Comparison of ENCODE assay signal across 17 cellular contexts in the genomic region with DNA sequence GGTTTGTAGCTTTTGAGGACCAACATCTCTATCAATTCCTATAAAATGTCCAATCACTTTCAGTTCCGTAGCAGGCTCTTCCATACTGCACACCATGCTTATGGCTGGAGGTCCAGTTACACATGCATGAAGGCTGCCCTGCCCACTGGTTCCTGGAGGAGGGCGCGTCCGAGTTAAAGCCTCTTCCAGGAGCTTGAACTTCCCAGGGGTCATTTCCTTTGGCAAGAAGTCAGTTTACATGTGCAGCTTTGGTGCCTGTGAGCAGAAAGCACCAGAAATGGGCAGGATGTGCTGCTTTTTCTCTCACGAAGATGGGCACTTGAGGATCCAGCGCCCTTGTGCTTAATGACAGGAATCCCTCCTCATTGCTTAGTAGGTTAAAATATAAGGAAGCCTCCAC. TPM values are rescaled to one million over a fixed set of nuclear protein-coding genes. Genes with fewer than 3 reads are reported as not detected.
DNase-seq lines count a peak whose midpoint lies in the region; ATAC-seq, FAIRE-seq and TF ChIP-seq lines count a peak whose summit lies in the region.
"Had no signal": no experiment of that assay in that cellular context is flagged by ENCODE, and none has a peak within 500 bp of the region (broad histone marks: within the 10 kb centered on the region; RNA-seq: fewer than 3 reads in every experiment).

No MANE protein-coding gene starts in this region.

- no peak for FAIRE-seq in HepG2 (lab: Jason Lieb, UNC)

- POLR2A ChIA-PET in HepG2 (lab: Yijun Ruan, JAX) (no interaction called here), SK-N-SH (lab: Yijun Ruan, JAX) (no interaction called here)

- no peaks in the 10 kb centered on the region for H3K9me3 Mint-ChIP-seq in endodermal cell
- H3K9me3 Mint-ChIP-seq in HFFc6: no peaks in the 10 kb centered on the region

- H3K27me3 ChIP-seq in endodermal cell (ENCODE audit: control insufficient read depth, insufficient read depth, low read length, poor library complexity, severe bottlenecking) (no peaks in the 10 kb centered on the region), HepG2 (ENCODE audit: control insufficient read depth in 1 of 2, insufficient read depth in 2 of 2, low read length in 2 of 2) (no peaks in the 10 kb centered on the region; a peak in 1 of 5 replicates), upper lobe of right lung (no peaks in the 10 kb centered on the region), SK-N-SH (ENCODE audit: insufficient read depth) (no peaks in the 10 kb centered on the region)
- H3K27me3 ChIP-seq: BLaER1 treated with 17β-estradiol and CSF1 and Interleukin-3, amounts not matched to agents 10 nM and 100 nM; SJCRH30 had no signal

- no TSS peak for BruUV-seq in HepG2 (replicated peaks; lab: Mats Ljungman, UMichigan)

- no peak overlapping the region for H3K27ac Mint-ChIP-seq in endodermal cell
- H3K27ac Mint-ChIP-seq in HFFc6: no peak overlapping the region

- peak; percentile 62 for DNase-seq in left cardiac atrium
- DNase-seq in Right ventricle myocardium inferior (ENCODE audit: missing footprints): no peak
- DNase-seq in endodermal cell: peak; percentile 67
- no peak for DNase-seq in HepG2 (ENCODE audit: low spot score)
- DNase-seq in upper lobe of right lung: no peak
- no peak for DNase-seq in globus pallidus (ENCODE audit: low spot score)
- DNase-seq in SK-N-SH: no peak
- DNase-seq in HFFc6: no peak
- DNase-seq: DMS 273 treated with DMSO at 0.1 percent for 48 hours, MV-4-11, NCI-H1417, NCI-H187 treated with DMSO at 0.1 percent for 48 hours, NCI-H446 treated with DMSO at 0.1 percent for 48 hours, NCI-H774, RPMI8226, SJCRH30 had no signal

- no peaks in the 10 kb centered on the region for H3K27me3 Mint-ChIP-seq in endodermal cell (ENCODE audit: insufficient read depth)
- H3K27me3 Mint-ChIP-seq in HFFc6 (ENCODE audit: insufficient read depth): no peaks in the 10 kb centered on the region

- no peak for TF ChIP-seq EP300 in HepG2 (IDR thresholded peaks at IDR 0.05; ENCODE audit: low read depth in 2 of 2, low read length in 2 of 2)
- no peak for TF ChIP-seq EP300 in HepG2 (CRISPR knock-in tag; IDR thresholded peaks at IDR 0.05; ENCODE audit: borderline replicate concordance)
- TF ChIP-seq EP300 in SK-N-SH (IDR thresholded peaks at IDR 0.05; ENCODE audit: borderline replicate concordance in 1 of 2, low read depth in 1 of 2, low read length in 1 of 2): no peak

- no peak overlapping the region for H2AFZ ChIP-seq in HepG2 (ENCODE audit: low read length)
- H2AFZ ChIP-seq in SK-N-SH (ENCODE audit: low read depth): no peak overlapping the region

- in situ Hi-C loops in HepG2 (cut with HindIII; ENCODE audit: extremely low pct_ligation_motif_present, low pct_unique_long_range_greater_than_20kb): no loop called here

- no peaks in the 10 kb centered on the region for H3K79me2 ChIP-seq in HepG2 (ENCODE audit: insufficient read depth, low read length)
- no peaks in the 10 kb centered on the region for H3K79me2 ChIP-seq in SK-N-SH (ENCODE audit: insufficient read depth)

- CTCF ChIA-PET in HepG2 (lab: Yijun Ruan, JAX; ENCODE audit: low intra/inter-chr PET ratio, low total read pairs) (no interaction called here), SK-N-SH (lab: Yijun Ruan, JAX) (interaction anchor here (4.0 kb wide), 1 partner anchor 15 kb away, joined by 20 read pairs; no protein-coding TSS in a partner anchor)

- H3K9me3 ChIP-seq in endodermal cell (ENCODE audit: control insufficient read depth, low read length): no peaks in the 10 kb centered on the region
- H3K9me3 ChIP-seq in HepG2 (ENCODE audit: low read length): no peaks in the 10 kb centered on the region
- no peaks in the 10 kb centered on the region for H3K9me3 ChIP-seq in upper lobe of right lung
- H3K9me3 ChIP-seq in SK-N-SH: no peaks in the 10 kb centered on the region
- H3K9me3 ChIP-seq: BLaER1 treated with 17β-estradiol and CSF1 and Interleukin-3, amounts not matched to agents 10 nM and 100 nM; SJCRH30 had no signal

- H3K27ac ChIP-seq in endodermal cell (ENCODE audit: low read depth, low read length) (no peak overlapping the region), HepG2 (ENCODE audit: extremely low read length, insufficient read depth, low read length) (no peak overlapping the region), upper lobe of right lung (no peak overlapping the region), SK-N-SH (ENCODE audit: low read depth in 2 of 2, low read length in 1 of 2) (no peak overlapping the region)
- H3K27ac ChIP-seq: BLaER1 treated with 17β-estradiol and CSF1 and Interleukin-3, amounts not matched to agents 10 nM and 100 nM; SJCRH30 had no signal

- H3K4me1 ChIP-seq in endodermal cell (ENCODE audit: control insufficient read depth, insufficient read depth, low read length): no peaks in the 10 kb centered on the region
- H3K4me1 ChIP-seq in HepG2 (ENCODE audit: insufficient read depth, low read length): no peaks in the 10 kb centered on the region
- H3K4me1 ChIP-seq in upper lobe of right lung: no peaks in the 10 kb centered on the region
- H3K4me1 ChIP-seq in SK-N-SH (ENCODE audit: control insufficient read depth in 1 of 2, insufficient read depth in 2 of 2, low read depth in 1 of 2, low read length in 1 of 2): no peaks in the 10 kb centered on the region
- H3K4me1 ChIP-seq: BLaER1 treated with 17β-estradiol and CSF1 and Interleukin-3, amounts not matched to agents 10 nM and 100 nM; SJCRH30 had no signal

- H3K4me3 ChIP-seq in endodermal cell (ENCODE audit: low read length) (no peak overlapping the region), HepG2 (replicated peaks in 1 of 3; ENCODE audit: insufficient read depth in 1 of 3, low read depth in 2 of 3, low read length in 3 of 3) (no peak overlapping the region), upper lobe of right lung (no peak overlapping the region), SK-N-SH (ENCODE audit: low read depth in 2 of 2, low read length in 1 of 2) (no peak overlapping the region)
- H3K4me3 ChIP-seq: BLaER1 treated with 17β-estradiol and CSF1 and Interleukin-3, amounts not matched to agents 10 nM and 100 nM; SJCRH30 had no signal

- no peak for TF ChIP-seq CTCF in endodermal cell (conservative IDR thresholded peaks at IDR 0.05)
- TF ChIP-seq CTCF in HepG2 (CRISPR knock-in tag; IDR thresholded peaks at IDR 0.05): no peak
- no peak for TF ChIP-seq CTCF in upper lobe of right lung (IDR thresholded peaks at IDR 0.05)
- no peak for TF ChIP-seq CTCF in SK-N-SH (IDR thresholded peaks at IDR 0.05)
- no peak for TF ChIP-seq CTCF in HFFc6 (IDR thresholded peaks at IDR 0.05)

- ATAC-seq in left cardiac atrium (peak in 1 of 2 donors; percentile 50), Right ventricle myocardium inferior (no peak), HepG2 (no peak), upper lobe of right lung (peak; percentile 50)

- H3K4me2 ChIP-seq in HepG2 (ENCODE audit: low read depth, low read length): no peak overlapping the region
- H3K4me2 ChIP-seq in SK-N-SH: no peak overlapping the region
- H3K4me2 ChIP-seq: BLaER1 treated with 17β-estradiol and CSF1 and Interleukin-3, amounts not matched to agents 10 nM and 100 nM had no signal

- H3K4me1 Mint-ChIP-seq in endodermal cell (no peaks in the 10 kb centered on the region), HFFc6 (ENCODE audit: low read depth) (no peaks in the 10 kb centered on the region)

- H3K36me3 ChIP-seq in endodermal cell (ENCODE audit: control insufficient read depth, insufficient read depth, low read length) (peaks cover 35% of the 10 kb centered on the region), HepG2 (replicated peaks in 1 of 2; ENCODE audit: control insufficient read depth in 1 of 2, insufficient read depth in 2 of 2, low read length in 2 of 2) (peaks cover 3 to 16% of the 10 kb centered on the region in 2 experiments; a peak in 4 of 5 replicates), upper lobe of right lung (peaks cover 38% of the 10 kb centered on the region), SK-N-SH (replicated peaks in 1 of 2; ENCODE audit: control insufficient read depth in 1 of 2, insufficient read depth in 2 of 2, low read length in 1 of 2) (peaks cover 11 to 15% of the 10 kb centered on the region in 2 experiments)

- WGBS in endodermal cell (ENCODE audit: insufficient coverage in 1 of 2, insufficient read length in 1 of 2), 2 experiments: 93 to 98% methylated on average over 5 to 6 of the region's 6 CpGs
- 96% methylated on average over 6 of the region's 6 CpGs for WGBS in HepG2 (ENCODE audit: low lambda C conversion rate)
- WGBS in SK-N-SH (ENCODE audit: low lambda C conversion rate): 99% methylated on average over 6 of the region's 6 CpGs

- H3F3A ChIP-seq in SK-N-SH (replicated peaks; ENCODE audit: insufficient read depth): peaks cover 10% of the 10 kb centered on the region

- H3K4me3 Mint-ChIP-seq in endodermal cell (no peak overlapping the region), HFFc6 (no peak overlapping the region)

- H3K9me2 ChIP-seq in SK-N-SH: no peaks in the 10 kb centered on the region

- no peaks in the 10 kb centered on the region for H4K20me1 ChIP-seq in HepG2 (ENCODE audit: insufficient read depth, low read length)
- no peaks in the 10 kb centered on the region for H4K20me1 ChIP-seq in SK-N-SH (ENCODE audit: insufficient read depth)

- H3K36me3 Mint-ChIP-seq in endodermal cell (ENCODE audit: low read depth) (peaks cover 38% of the 10 kb centered on the region), HFFc6 (ENCODE audit: low read depth) (peaks cover 9% of the 10 kb centered on the region; the same call in 1 of the 2 replicates)

- no peak for TF ChIP-seq POLR2A in HepG2 (IDR thresholded peaks at IDR 0.05; ENCODE audit: insufficient read depth in 1 of 2, low read depth in 2 of 2, low read length in 2 of 2)

- intact Hi-C loops in left cardiac atrium (cut with DNase I) (no loop called here), Right ventricle myocardium inferior (cut with DNase I) (no loop called here), HepG2 (cut with micrococcal nuclease; ENCODE audit: unreplicated experiment) (no loop called here), upper lobe of right lung (cut with DNase I) (no loop called here)

- no peak overlapping the region for H3K9ac ChIP-seq in endodermal cell (ENCODE audit: extremely low read depth, low read length, poor library complexity, severe bottlenecking)
- H3K9ac ChIP-seq in HepG2 (ENCODE audit: insufficient read depth, low read depth, low read length): no peak overlapping the region
- no peak overlapping the region for H3K9ac ChIP-seq in SK-N-SH
- H3K9ac ChIP-seq: BLaER1 treated with 17β-estradiol and CSF1 and Interleukin-3, amounts not matched to agents 10 nM and 100 nM had no signal

- TF ChIP-seq RAD21 in HepG2 (CRISPR knock-in tag; IDR thresholded peaks at IDR 0.05) (no peak), SK-N-SH (IDR thresholded peaks at IDR 0.05; ENCODE audit: low read length) (no peak)

RNA-seq across cellular contexts. Expression of a gene that starts 17.6 kb away (rescaled TPM):
- total RNA-seq in left cardiac atrium (10 to 100 TPM; 70.6 to 76.6 TPM), Right ventricle myocardium inferior (177 TPM), endodermal cell (10 to 100 TPM; 17.2 to 37.9 TPM), HepG2 (2016; rRNA removed; fragmentation: Illumina TruSeq; extraction: Trizol) (34.5 and 47.9 TPM in 2 replicates), upper lobe of right lung (29.6 TPM)
- polyA plus RNA-seq in endodermal cell (2013, experiment 1 of 2): 24.3 TPM
- polyA plus RNA-seq in endodermal cell (2013, experiment 2 of 2): 21.1 TPM
- total RNA-seq in HepG2 (2016; cell fraction: cytosol; rRNA removed; fragmentation: Illumina TruSeq; extraction: Trizol; ENCODE audit: low read depth): 17.6 and 21.7 TPM in 2 replicates
- 36.1 and 49.8 TPM in 2 replicates for total RNA-seq in HepG2 (2016; cell fraction: insoluble cytoplasmic fraction; rRNA removed; fragmentation: Illumina TruSeq; extraction: Trizol)
- total RNA-seq in HepG2 (2016; cell fraction: membrane; rRNA removed; fragmentation: Illumina TruSeq; extraction: Trizol): 20.3 and 22.2 TPM in 2 replicates
- total RNA-seq in HepG2 (2016; cell fraction: nucleus; rRNA removed; fragmentation: Illumina TruSeq; extraction: Trizol): 18.4 and 18.8 TPM in 2 replicates
- polyA plus RNA-seq in HepG2 (2011; rRNA removed) (27.2 and 37.4 TPM in 2 replicates), SK-N-SH (2012; rRNA removed) (15.6 and 16.2 TPM in 2 replicates)
- 27.7 and 38.9 TPM in 2 replicates for polyA plus RNA-seq in HepG2 (2011; cell fraction: cytosol; rRNA removed)
- polyA plus RNA-seq in HepG2 (2011; cell fraction: nucleus; rRNA removed): 12.7 and 24.3 TPM in 2 replicates
- 47.7 and 75.4 TPM in 2 replicates for polyA plus RNA-seq in HepG2 (2012)
- 14.6 and 17.7 TPM in 2 replicates for polyA plus RNA-seq in HepG2 (2016; cell fraction: cytosol; fragmentation: Illumina TruSeq; extraction: Trizol; ENCODE audit: low read depth)
- polyA plus RNA-seq in HepG2 (2016; cell fraction: insoluble cytoplasmic fraction; fragmentation: Illumina TruSeq; extraction: Trizol; ENCODE audit: low read depth): 78.2 and 81.4 TPM in 2 replicates
- 22.5 and 25.2 TPM in 2 replicates for polyA plus RNA-seq in HepG2 (2016; cell fraction: membrane; fragmentation: Illumina TruSeq; extraction: Trizol; ENCODE audit: low read depth)
- polyA plus RNA-seq in HepG2 (2016; cell fraction: nucleus; fragmentation: Illumina TruSeq; extraction: Trizol; ENCODE audit: insufficient read depth, low read depth): 38.1 and 38.4 TPM in 2 replicates
- polyA minus RNA-seq in HepG2 (2011; rRNA and poly(A)+ RNA removed; ENCODE audit: low replicate concordance): 7.2 and 13.5 TPM in 2 replicates
- polyA minus RNA-seq in HepG2 (2011; cell fraction: cytosol; rRNA and poly(A)+ RNA removed): 9.4 and 13.2 TPM in 2 replicates
- polyA minus RNA-seq in HepG2 (2011; cell fraction: nucleus; rRNA and poly(A)+ RNA removed): 12.2 and 17.8 TPM in 2 replicates
- 21.5 and 22.0 TPM in 2 replicates for polyA plus RNA-seq in SK-N-SH (2012; cell fraction: cytosol; rRNA removed)
- 14.6 and 28.5 TPM in 2 replicates for polyA plus RNA-seq in SK-N-SH (2012; cell fraction: nucleus; rRNA removed)
- 10 to 100 TPM; 17.2 to 20.3 (median 17.6) TPM for total RNA-seq in HFFc6 (2021; fragmentation: NEBNext Ultra II Directional; extraction: Animal tissue kit (Norgen Biotek cat#: 25700))

RNA-seq across cellular contexts. Expression of a gene that starts 30.6 kb away (rescaled TPM):
- total RNA-seq in left cardiac atrium (10 to 100 TPM; 29.0 to 31.3 TPM), Right ventricle myocardium inferior (30.3 TPM), endodermal cell (100 to 1,000 TPM; 127 to 268 TPM), HepG2 (2016; rRNA removed; fragmentation: Illumina TruSeq; extraction: Trizol) (61.5 and 76.0 TPM in 2 replicates), upper lobe of right lung (38.9 TPM)
- 123 TPM for polyA plus RNA-seq in endodermal cell (2013, experiment 1 of 2)
- 107 TPM for polyA plus RNA-seq in endodermal cell (2013, experiment 2 of 2)
- total RNA-seq in HepG2 (2016; cell fraction: cytosol; rRNA removed; fragmentation: Illumina TruSeq; extraction: Trizol; ENCODE audit: low read depth): 81.7 and 82.0 TPM in 2 replicates
- 64.7 and 68.6 TPM in 2 replicates for total RNA-seq in HepG2 (2016; cell fraction: insoluble cytoplasmic fraction; rRNA removed; fragmentation: Illumina TruSeq; extraction: Trizol)
- 145 and 152 TPM in 2 replicates for total RNA-seq in HepG2 (2016; cell fraction: membrane; rRNA removed; fragmentation: Illumina TruSeq; extraction: Trizol)
- total RNA-seq in HepG2 (2016; cell fraction: nucleus; rRNA removed; fragmentation: Illumina TruSeq; extraction: Trizol): 26.6 and 33.5 TPM in 2 replicates
- polyA plus RNA-seq in HepG2 (2011; rRNA removed) (52.3 and 57.8 TPM in 2 replicates), SK-N-SH (2012; rRNA removed) (64.8 and 79.8 TPM in 2 replicates)
- 37.6 and 45.1 TPM in 2 replicates for polyA plus RNA-seq in HepG2 (2011; cell fraction: cytosol; rRNA removed)
- polyA plus RNA-seq in HepG2 (2011; cell fraction: nucleus; rRNA removed): 19.5 and 19.9 TPM in 2 replicates
- 32.9 and 36.4 TPM in 2 replicates for polyA plus RNA-seq in HepG2 (2012)
- polyA plus RNA-seq in HepG2 (2016; cell fraction: cytosol; fragmentation: Illumina TruSeq; extraction: Trizol; ENCODE audit: low read depth): 167 and 171 TPM in 2 replicates
- polyA plus RNA-seq in HepG2 (2016; cell fraction: insoluble cytoplasmic fraction; fragmentation: Illumina TruSeq; extraction: Trizol; ENCODE audit: low read depth): 95.6 and 112 TPM in 2 replicates
- 189 and 199 TPM in 2 replicates for polyA plus RNA-seq in HepG2 (2016; cell fraction: membrane; fragmentation: Illumina TruSeq; extraction: Trizol; ENCODE audit: low read depth)
- polyA plus RNA-seq in HepG2 (2016; cell fraction: nucleus; fragmentation: Illumina TruSeq; extraction: Trizol; ENCODE audit: insufficient read depth, low read depth): 67.4 and 69.2 TPM in 2 replicates
- polyA minus RNA-seq in HepG2 (2011; rRNA and poly(A)+ RNA removed; ENCODE audit: low replicate concordance): 44.9 and 79.2 TPM in 2 replicates
- 26.9 and 32.6 TPM in 2 replicates for polyA minus RNA-seq in HepG2 (2011; cell fraction: cytosol; rRNA and poly(A)+ RNA removed)
- polyA minus RNA-seq in HepG2 (2011; cell fraction: nucleus; rRNA and poly(A)+ RNA removed): 18.8 and 19.8 TPM in 2 replicates
- polyA plus RNA-seq in SK-N-SH (2012; cell fraction: cytosol; rRNA removed): 62.8 and 85.9 TPM in 2 replicates
- polyA plus RNA-seq in SK-N-SH (2012; cell fraction: nucleus; rRNA removed): 37.6 and 59.0 TPM in 2 replicates
- 10 to 100 TPM; 34.1 to 49.3 (median 40.5) TPM for total RNA-seq in HFFc6 (2021; fragmentation: NEBNext Ultra II Directional; extraction: Animal tissue kit (Norgen Biotek cat#: 25700))

Comparison
In these comparisons a context has a peak if more than half of its experiments do, and no peak if none do; other contexts are left out.
1. DNase-seq: peak in left cardiac atrium (single experiment) and endodermal cell (single experiment); none in Right ventricle myocardium inferior (single experiment), HepG2 (single experiment), upper lobe of right lung (single experiment), globus pallidus (single experiment), SK-N-SH (single experiment) and HFFc6 (single experiment).